Comparison of ENCODE assay signal across 1 cellular context in genomic region chr13:45538382-45538781, GRCh38.
A peak's percentile ranks its signal among the peaks of the same experiment; 100 is the strongest.
TF ChIP-seq lines count a peak whose summit lies in the region.

No MANE protein-coding gene starts in this region.

TF ChIP-seq in GM12878, 131 proteins besides CTCF, POLR2A, EP300 and RAD21 (continued from another document):
- TF ChIP-seq E2F8 (IDR thresholded peaks at IDR 0.05; ENCODE audit: low read depth, partially characterized antibody) (no peak), TCF3 (IDR thresholded peaks at IDR 0.05; ENCODE audit: borderline replicate concordance, insufficient read depth, low read depth, low read length) (no peak), TCF12 (IDR thresholded peaks at IDR 0.05; ENCODE audit: low read depth, low read length) (no peak), GATAD2B (conservative IDR thresholded peaks at IDR 0.05; ENCODE audit: low read depth) (no peak), IKZF2 (IDR thresholded peaks at IDR 0.05) (peak; percentile 58 to 71; a peak in 2 of 4 replicates), SREBF1 (IDR thresholded peaks at IDR 0.05; ENCODE audit: low read length) (no peak), PKNOX1 (IDR thresholded peaks at IDR 0.05) (peak; percentile 65), MTA2 (IDR thresholded peaks at IDR 0.05; ENCODE audit: low read depth) (peak; percentile 74), ZZZ3 (IDR thresholded peaks at IDR 0.05; ENCODE audit: control insufficient read depth, insufficient read length, low read depth) (no peak), YY1 (IDR thresholded peaks at IDR 0.05; ENCODE audit: low read depth, low read length) (no peak), E2F4 (IDR thresholded peaks at IDR 0.05; ENCODE audit: low read depth, low read length) (no peak), SP1 (IDR thresholded peaks at IDR 0.05; ENCODE audit: low read depth, low read length) (no peak), SMAD5 (IDR thresholded peaks at IDR 0.05; ENCODE audit: low read depth) (no peak), ATF3 (IDR thresholded peaks at IDR 0.05; ENCODE audit: borderline replicate concordance, extremely low read depth, low read depth, low read length) (no peak), LARP7 (IDR thresholded peaks at IDR 0.05) (no peak), IKZF1 (conservative IDR thresholded peaks at IDR 0.05) (peak; percentile 40), ELK1 (IDR thresholded peaks at IDR 0.05; ENCODE audit: low read depth, low read length) (no peak), POLR2AphosphoS2 (IDR thresholded peaks at IDR 0.05; ENCODE audit: low read depth, low read length) (0 out of 2 replicates have a peak, but pooled peaks have one; percentile 46), PBX3 (IDR thresholded peaks at IDR 0.05; ENCODE audit: insufficient replicate concordance, low read depth, low read length) (peak; percentile 25), BCL3 (IDR thresholded peaks at IDR 0.05; ENCODE audit: borderline replicate concordance, insufficient read depth, low read depth, low read length, poor library complexity, severe bottlenecking) (no peak), BHLHE40 (IDR thresholded peaks at IDR 0.05; ENCODE audit: borderline replicate concordance in 1 of 2, low read depth in 2 of 2, low read length in 1 of 2) (peak in 1 of 2 experiments; percentile 51; a peak in 1 of 4 replicates), PAX5 (IDR thresholded peaks at IDR 0.05; ENCODE audit: borderline replicate concordance, low read depth, low read length) (no peak), REST (IDR thresholded peaks at IDR 0.05; ENCODE audit: low read depth, low read length) (no peak), NFXL1 (IDR thresholded peaks at IDR 0.05; ENCODE audit: borderline replicate concordance) (no peak), ATF7 (IDR thresholded peaks at IDR 0.05; ENCODE audit: low read depth) (peak; percentile 67; the same call in 1 of the 2 replicates), ATF2 (IDR thresholded peaks at IDR 0.05; ENCODE audit: low read length) (no peak)
